ENCODE assay signal across 9 cellular contexts in genomic region chr2:200756618-200757321, GRCh38. TPM values are rescaled to one million over a fixed set of nuclear protein-coding genes. Genes with fewer than 3 reads are reported as not detected.
A peak's percentile ranks its signal among the peaks of the same experiment; 100 is the strongest.
DNase-seq lines count a peak whose midpoint lies in the region; ATAC-seq, FAIRE-seq and TF ChIP-seq lines count a peak whose summit lies in the region.
"Had no signal": no experiment of that assay in that cellular context is flagged by ENCODE, and none has a peak within 500 bp of the region (broad histone marks: within the 10 kb centered on the region; RNA-seq: fewer than 3 reads in every experiment).

No MANE protein-coding gene starts in this region.

- H3K36me3 ChIP-seq in kidney (ENCODE audit: control insufficient read depth in 1 of 2, insufficient read depth in 2 of 2, low read length in 2 of 2): no peaks in the 10 kb centered on the region
- H3K36me3 ChIP-seq in MM.1S (replicated peaks; ENCODE audit: insufficient read depth, low read length): no peaks in the 10 kb centered on the region
- H3K36me3 ChIP-seq in tibial nerve: no peaks in the 10 kb centered on the region

- 34 to 48% methylated on average over 4 of the region's 4 CpGs for WGBS in tibial nerve, 2 donors

- FAIRE-seq in kidney (lab: Jason Lieb, UNC): no peak

- H3K4me3 ChIP-seq in fibroblast of mammary gland (ENCODE audit: control insufficient read depth, low read depth, low read length) (no peak overlapping the region), kidney (ENCODE audit: low read length in 2 of 2) (no peak overlapping the region), MM.1S (ENCODE audit: low read length) (no peak overlapping the region), tibial nerve (no peak overlapping the region)

- DNase-seq in left ventricle myocardium superior (no peak), cardiac septum (ENCODE audit: low spot score) (no peak), M059J (ENCODE audit: low read depth) (peak; percentile 94), fibroblast of mammary gland (ENCODE audit: low read depth) (peak; percentile 86), kidney (no peak), MM.1S (no peak), tibial nerve (ENCODE audit: low spot score in 2 of 2) (no peak)
- DNase-seq: NCI-H1417 treated with DMSO at 0.1 percent for 48 hours had no signal

- TF ChIP-seq EP300 in tibial nerve (IDR thresholded peaks at IDR 0.05): no peak

- H3K9me3 ChIP-seq in kidney (ENCODE audit: control insufficient read depth in 1 of 2, low read length in 2 of 2): no peaks in the 10 kb centered on the region
- H3K9me3 ChIP-seq in MM.1S (replicated peaks; ENCODE audit: insufficient read depth, low read length): no peaks in the 10 kb centered on the region
- no peaks in the 10 kb centered on the region for H3K9me3 ChIP-seq in tibial nerve

- TF ChIP-seq CTCF in fibroblast of mammary gland (conservative IDR thresholded peaks at IDR 0.05; ENCODE audit: control insufficient read depth, insufficient read depth, low read depth, low read length) (no peak), kidney (IDR thresholded peaks at IDR 0.05; ENCODE audit: borderline replicate concordance, extremely low read depth, insufficient read depth) (no peak), MM.1S (IDR thresholded peaks at IDR 0.05; ENCODE audit: low read length) (no peak), tibial nerve (IDR thresholded peaks at IDR 0.05) (no peak)

- H3K27me3 ChIP-seq in MM.1S (replicated peaks; ENCODE audit: insufficient read depth, low read length) (no peaks in the 10 kb centered on the region), tibial nerve (no peaks in the 10 kb centered on the region)

- H3K4me1 ChIP-seq in kidney (ENCODE audit: control insufficient read depth in 1 of 2, insufficient read depth in 1 of 2, low read depth in 1 of 2, low read length in 2 of 2) (no peaks in the 10 kb centered on the region), MM.1S (ENCODE audit: low read length) (no peaks in the 10 kb centered on the region), tibial nerve (peaks cover 0 to 39% (median 3%) of the 10 kb centered on the region in 4 donors)

- H3K9ac ChIP-seq in kidney (ENCODE audit: low read length in 2 of 2) (no peak overlapping the region), MM.1S (ENCODE audit: low read length) (no peak overlapping the region)

- H3F3A ChIP-seq in MM.1S (ENCODE audit: insufficient read depth, low read length): no peaks in the 10 kb centered on the region

- H2AFZ ChIP-seq in MM.1S (ENCODE audit: low read length): no peak overlapping the region

- no peaks in the 10 kb centered on the region for H3K79me2 ChIP-seq in MM.1S (ENCODE audit: low read length)

- H4K20me1 ChIP-seq in MM.1S (ENCODE audit: insufficient read depth, low read length): no peaks in the 10 kb centered on the region

- TF ChIP-seq POLR2A in tibial nerve (IDR thresholded peaks at IDR 0.05): no peak

- no peak overlapping the region for H3K4me2 ChIP-seq in MM.1S (ENCODE audit: low read depth, low read length)

- intact Hi-C loops in left ventricle myocardium superior (cut with micrococcal nuclease): no loop called here
- intact Hi-C loops in cardiac septum (cut with DNase I): no loop called here
- intact Hi-C loops in kidney (cut with DNase I): no loop called here

- H3K27ac ChIP-seq in kidney (ENCODE audit: low read depth in 2 of 2, low read length in 2 of 2) (no peak overlapping the region), MM.1S (ENCODE audit: low read length) (no peak overlapping the region), tibial nerve (peak overlapping the region in 2 of 4 donors; percentile 11 to 35)

- peak; percentile 35 for ATAC-seq in left ventricle myocardium superior
- ATAC-seq in activated CD4-positive, CD25-positive, alpha-beta regulatory T cell treated with anti-CD3 and anti-CD28 coated beads, Interleukin-2, amount 50 U/mL, for 24 hours: no peak

- H3K9me2 ChIP-seq in MM.1S (replicated peaks; ENCODE audit: insufficient read depth, low read length): no peaks in the 10 kb centered on the region

RNA-seq across cellular contexts. Expression of gene BZW1, which starts 54.9 kb away (rescaled TPM):
- 71.2 TPM for total RNA-seq in left ventricle myocardium superior
- 99.3 TPM for total RNA-seq in cardiac septum
- 448 and 553 TPM in 2 replicates for total RNA-seq in M059J (2014; rRNA removed; shearing (Covaris generic))
- total RNA-seq in kidney: 188 TPM
- 50.5 TPM for polyA plus RNA-seq in kidney (ENCODE audit: insufficient read depth, low read depth, low replicate concordance)
- total RNA-seq in tibial nerve: 100 to 1,000 TPM; 179 to 285 (median 244) TPM

Comparison
In these comparisons a context has a peak if more than half of its experiments do, and no peak if none do; other contexts are left out.
1. DNase-seq: peak in M059J (single experiment) and fibroblast of mammary gland (single experiment); none in left ventricle myocardium superior (single experiment), cardiac septum (single experiment), kidney (single experiment), MM.1S (single experiment) and tibial nerve (0 of 2).